ENCODE assay signal across 9 cellular contexts in genomic region chr3:15319575-15319974, GRCh38. TPM values are rescaled to one million over a fixed set of nuclear protein-coding genes. Genes with fewer than 3 reads are reported as not detected.
A peak's percentile ranks its signal among the peaks of the same experiment; 100 is the strongest.
DNase-seq lines count a peak whose midpoint lies in the region; FAIRE-seq and TF ChIP-seq lines count a peak whose summit lies in the region.
"Had no signal": no experiment of that assay in that cellular context is flagged by ENCODE, and none has a peak within 500 bp of the region (broad histone marks: within the 10 kb centered on the region; RNA-seq: fewer than 3 reads in every experiment).

No MANE protein-coding gene starts in this region.

- FAIRE-seq in small intestine (lab: Jason Lieb, UNC) = no peak

- no peak for TF ChIP-seq CTCF in foreskin fibroblast (IDR thresholded peaks at IDR 0.05; ENCODE audit: low read depth, low read length)

- intact Hi-C loops in head of caudate nucleus (cut with DNase I) = no loop called here

- H3K4me1 ChIP-seq in small intestine (ENCODE audit: control insufficient read depth in 2 of 2, insufficient read depth in 1 of 2, low read depth in 1 of 2, low read length in 1 of 2) = peaks cover 0 to 18% of the 10 kb centered on the region in 2 donors

- no peaks in the 10 kb centered on the region for H3K27me3 ChIP-seq in small intestine (ENCODE audit: control insufficient read depth in 2 of 2, insufficient read depth in 2 of 2, low read length in 2 of 2)

- peak overlapping the region in 1 of 2 donors; percentile 66 for H3K27ac ChIP-seq in small intestine (ENCODE audit: low read depth in 1 of 2, low read length in 1 of 2)
- H3K27ac ChIP-seq: KMS-11 had no signal

- 51 to 85% (median 74%) methylated on average over 4 of the region's 4 CpGs for WGBS in small intestine, 3 donors

- H3K4me3 ChIP-seq in foreskin fibroblast (ENCODE audit: low read depth in 1 of 2, low read length in 2 of 2) = no peak overlapping the region
- H3K4me3 ChIP-seq in small intestine (ENCODE audit: low read depth in 1 of 2, low read length in 2 of 2) = no peak overlapping the region

- in situ Hi-C loops in SK-MEL-5 (cut with HindIII; ENCODE audit: low pct_unique_long_range_greater_than_20kb, low sequenced_read_pairs) = no loop called here

- H3K9me3 ChIP-seq in small intestine (ENCODE audit: control insufficient read depth, low read depth) = no peaks in the 10 kb centered on the region

- DNase-seq in EL = peak; percentile 55
- peak; percentile 41 for DNase-seq in SK-MEL-5 (ENCODE audit: low read depth, low spot score)
- peak; percentile 65 to 81 for DNase-seq in foreskin fibroblast
- DNase-seq in renal cortical epithelial cell (ENCODE audit: low read depth) = peak; percentile 63
- no peak for DNase-seq in small intestine
- no peak for DNase-seq in iPS-NIHi7 (ENCODE audit: extremely low spot score)
- DNase-seq in head of caudate nucleus = no peak
- DNase-seq in COR-L47 (lab: John Stamatoyannopoulos, UW) = no peak

- no peaks in the 10 kb centered on the region for H3K36me3 ChIP-seq in small intestine (ENCODE audit: control insufficient read depth in 2 of 2, insufficient read depth in 2 of 2, low read length in 2 of 2)

RNA-seq across cellular contexts. Expression of gene SH3BP5, which starts 12.8 kb away (rescaled TPM):
- total RNA-seq in SK-MEL-5 (2014; rRNA removed; shearing (Covaris generic)) = 48.2 and 49.3 TPM in 2 replicates
- polyA plus RNA-seq in SK-MEL-5 (2015; cell fraction: cytosol; rRNA removed) = 83.2 and 101 TPM in 2 replicates
- 57.7 and 70.2 TPM in 2 replicates for polyA plus RNA-seq in SK-MEL-5 (2015; cell fraction: nucleus; rRNA removed)
- total RNA-seq in renal cortical epithelial cell = 7.7 and 12.9 TPM in 2 replicates
- 10 to 100 TPM in 2 of 3 donors, 1 to 10 TPM in 1; 4.9 to 24.0 (median 14.3) TPM for polyA plus RNA-seq in small intestine

Comparison
In these comparisons a context has a peak if more than half of its experiments do, and no peak if none do; other contexts are left out.
1. DNase-seq: peak in EL (single experiment), SK-MEL-5 (single experiment), foreskin fibroblast (2 of 2) and renal cortical epithelial cell (single experiment); none in small intestine (single experiment), iPS-NIHi7 (single experiment), head of caudate nucleus (0 of 42) and COR-L47 (single experiment).